In genomic region chr12:109899783-109900751, GRCh38 we compare ENCODE assay signal across 8 cellular contexts. TPM values are rescaled to one million over a fixed set of nuclear protein-coding genes. Genes with fewer than 3 reads are reported as not detected.
DNase-seq lines count a peak whose midpoint lies in the region; ATAC-seq and TF ChIP-seq lines count a peak whose summit lies in the region.

Gene TCHP, plus strand, starts transcription at chr12:109900274. Its CDS starts 2,753 bp downstream, at chr12:109903027.

- no peaks in the 10 kb centered on the region for H3K9me3 ChIP-seq in hepatocyte (ENCODE audit: low read depth)

- no peaks in the 10 kb centered on the region for H4K20me1 ChIP-seq in hepatocyte (ENCODE audit: insufficient read depth, poor library complexity, severe bottlenecking)

- H3K9me2 ChIP-seq in hepatocyte (replicated peaks; ENCODE audit: insufficient read depth), result no peaks in the 10 kb centered on the region

- H3K4me3 ChIP-seq in GM12864 (ENCODE audit: low read depth, low read length), result peak within 1 kb of the TSS; percentile 83
- peak within 1 kb of the TSS; percentile 70 for H3K4me3 ChIP-seq in astrocyte of the cerebellum (ENCODE audit: low read depth, low read length)
- peak within 1 kb of the TSS; percentile 89 for H3K4me3 ChIP-seq in hepatocyte

- peak within 1 kb of the TSS; percentile 93 for H3K27ac ChIP-seq in hepatocyte

- no peaks in the 10 kb centered on the region for H3K36me3 ChIP-seq in hepatocyte (replicated peaks; ENCODE audit: insufficient read depth, low read depth)

- peak; percentile 68 for ATAC-seq in HG02840 (IDR thresholded peaks at IDR 0.05; ENCODE audit: low FRiP score, unreplicated experiment)
- ATAC-seq in GM21786 (IDR thresholded peaks at IDR 0.05; ENCODE audit: unreplicated experiment), result no peak

- TF ChIP-seq CTCF in GM12864 (IDR thresholded peaks at IDR 0.05; ENCODE audit: low read depth, low read length, missing control alignments), result peak; percentile 26
- peak; percentile 33 for TF ChIP-seq CTCF in astrocyte of the cerebellum (IDR thresholded peaks at IDR 0.05; ENCODE audit: low read depth, low read length, missing control alignments)
- TF ChIP-seq CTCF in hepatocyte (IDR thresholded peaks at IDR 0.05; ENCODE audit: poor library complexity), result peak; percentile 43

- H3K27me3 ChIP-seq in hepatocyte, result no peaks in the 10 kb centered on the region

- peak within 1 kb of the TSS; percentile 98 for H3K4me2 ChIP-seq in hepatocyte

- H3K4me1 ChIP-seq in hepatocyte (ENCODE audit: insufficient read depth), result peaks cover 17% of the 10 kb centered on the region

- WGBS in hepatocyte (ENCODE audit: low lambda C conversion rate, missing lambda C conversion rate), result 5% methylated on average over 58 of the region's 69 CpGs

- no peak for DNase-seq in GM12864 (ENCODE audit: low read depth)
- peak; percentile 32 to 77 for DNase-seq in NCI-H1930 (lab: John Stamatoyannopoulos, UW)
- DNase-seq in T-helper 22 cell (ENCODE audit: low read depth), result peak; percentile 57
- peak; percentile 69 for DNase-seq in astrocyte of the cerebellum (ENCODE audit: low read depth)
- peak; percentile 90 for DNase-seq in hepatocyte (ENCODE audit: low spot score)
- DNase-seq in renal cortical epithelial cell (ENCODE audit: low read depth), result peak; percentile 74

- in situ Hi-C loops in astrocyte of the cerebellum (cut with HindIII; ENCODE audit: low sequenced_read_pairs), result no loop called here

- H3K79me2 ChIP-seq in hepatocyte, result peaks cover 15% of the 10 kb centered on the region

- H2AFZ ChIP-seq in hepatocyte, result peak within 1 kb of the TSS; percentile 98

RNA-seq across cellular contexts. Expression of gene TCHP, which starts in this region (rescaled TPM):
- total RNA-seq in hepatocyte (7.7 and 8.0 TPM in 2 replicates), renal cortical epithelial cell (3.6 and 13.3 TPM in 2 replicates)
- polyA plus RNA-seq in hepatocyte, result 5.5 and 7.9 TPM in 2 replicates
